In genomic region chr10:11116817-11117216, GRCh38 we compare ENCODE assay signal across 16 cellular contexts.
DNase-seq lines count a peak whose midpoint lies in the region; ATAC-seq and TF ChIP-seq lines count a peak whose summit lies in the region.
"Had no signal": no experiment of that assay in that cellular context is flagged by ENCODE, and none has a peak within 500 bp of the region (broad histone marks: within the 10 kb centered on the region; RNA-seq: fewer than 3 reads in every experiment).

No MANE protein-coding gene starts in this region.

- H3K27me3 ChIP-seq in heart left ventricle: no peaks in the 10 kb centered on the region
- no peaks in the 10 kb centered on the region for H3K27me3 ChIP-seq in psoas muscle (ENCODE audit: insufficient read depth in 3 of 3, low read length in 2 of 3)
- no peaks in the 10 kb centered on the region for H3K27me3 ChIP-seq in transverse colon
- H3K27me3 ChIP-seq: BLaER1 treated with 17β-estradiol and CSF1 and Interleukin-3, amounts not matched to agents 10 nM and 100 nM had no signal

- H3K36me3 ChIP-seq in heart left ventricle: no peaks in the 10 kb centered on the region
- no peaks in the 10 kb centered on the region for H3K36me3 ChIP-seq in psoas muscle (ENCODE audit: insufficient read depth in 1 of 2, low read depth in 1 of 2)
- H3K36me3 ChIP-seq in transverse colon: no peaks in the 10 kb centered on the region
- H3K36me3 ChIP-seq: BLaER1 treated with 17β-estradiol and CSF1 and Interleukin-3, amounts not matched to agents 10 nM and 100 nM; HAP-1 had no signal

- 47 to 65% (median 55%) methylated on average over 6 of the region's 6 CpGs for WGBS in heart left ventricle, 4 donors
- WGBS in psoas muscle, 3 donors: 67 to 75% (median 69%) methylated on average over 6 of the region's 6 CpGs
- WGBS in transverse colon (ENCODE audit: low coverage in 1 of 2), 2 donors: 76 to 88% methylated on average over 5 to 6 of the region's 6 CpGs

- ATAC-seq in heart left ventricle: peak in 1 of 4 donors; percentile 31
- peak; percentile 55 for ATAC-seq in left ventricle myocardium superior
- peak in 3 of 4 donors; percentile 15 to 43 (median 20) for ATAC-seq in psoas muscle
- ATAC-seq in GM21825 (IDR thresholded peaks at IDR 0.05; ENCODE audit: unreplicated experiment): no peak
- ATAC-seq: CD8-positive, alpha-beta T cell; HepG2 had no signal

- TF ChIP-seq CTCF in heart left ventricle (IDR thresholded peaks at IDR 0.05) (no peak), psoas muscle (IDR thresholded peaks at IDR 0.05) (no peak), transverse colon (IDR thresholded peaks at IDR 0.05) (no peak)

- peak overlapping the region; percentile 19 to 81 (median 55) for H3K27ac ChIP-seq in heart left ventricle
- no peak overlapping the region for H3K27ac ChIP-seq in psoas muscle
- H3K27ac ChIP-seq in transverse colon: no peak overlapping the region
- H3K27ac ChIP-seq: BLaER1 treated with 17β-estradiol and CSF1 and Interleukin-3, amounts not matched to agents 10 nM and 100 nM; GM23248 had no signal

- in situ Hi-C loops in transverse colon (cut with MboI; ENCODE audit: low pct_ligation_motif_present in 1 of 4, low pct_unique_long_range_greater_than_20kb in 1 of 4, low sequenced_read_pairs in 3 of 4): no loop called here

- DNase-seq in heart left ventricle: no peak
- DNase-seq in cardiac septum (ENCODE audit: low spot score): no peak
- DNase-seq in left ventricle myocardium superior: no peak
- DNase-seq in psoas muscle: no peak
- DNase-seq in NCI-H1105 treated with DMSO at 0.1 percent for 48 hours (lab: John Stamatoyannopoulos, UW): no peak
- DNase-seq in transverse colon: no peak
- DNase-seq: Calu3; CD8-positive, alpha-beta T cell; DMS53; DND-41; EL; GM23248 had no signal

- no peak for TF ChIP-seq POLR2A in heart left ventricle (IDR thresholded peaks at IDR 0.05)
- no peak for TF ChIP-seq POLR2A in transverse colon (IDR thresholded peaks at IDR 0.05)

- H3K4me3 ChIP-seq in heart left ventricle (no peak overlapping the region), psoas muscle (no peak overlapping the region), transverse colon (no peak overlapping the region)
- H3K4me3 ChIP-seq: BLaER1 treated with 17β-estradiol and CSF1 and Interleukin-3, amounts not matched to agents 10 nM and 100 nM; GM23248; HAP-1 had no signal

- intact Hi-C loops in heart left ventricle (cut with DNase I): loop anchor here in 2 of 10 donors (10.0 kb wide), 3 partner anchors 48 to 358 kb away; no protein-coding TSS in a partner anchor
- intact Hi-C loops in cardiac septum (cut with DNase I): loop anchor here (5.0 kb wide), 1 partner anchor 45 kb away; no protein-coding TSS in a partner anchor
- intact Hi-C loops in left ventricle myocardium superior (cut with micrococcal nuclease): no loop called here
- intact Hi-C loops in psoas muscle (cut with DNase I): no loop called here
- intact Hi-C loops in transverse colon (cut with DNase I; ENCODE audit: low total_unique reads): no loop called here

- no peak for TF ChIP-seq EP300 in transverse colon (IDR thresholded peaks at IDR 0.05; ENCODE audit: low read depth)

- peaks cover 0 to 81% (median 31%) of the 10 kb centered on the region in 12 donors for H3K4me1 ChIP-seq in heart left ventricle
- peaks cover 41% of the 10 kb centered on the region for H3K4me1 ChIP-seq in psoas muscle
- H3K4me1 ChIP-seq in transverse colon: peaks cover 0 to 6% (median 0%) of the 10 kb centered on the region in 4 donors
- H3K4me1 ChIP-seq: HAP-1 had no signal

- H3K9me3 ChIP-seq in heart left ventricle (no peaks in the 10 kb centered on the region), psoas muscle (no peaks in the 10 kb centered on the region), transverse colon (no peaks in the 10 kb centered on the region)
- H3K9me3 ChIP-seq: BLaER1 treated with 17β-estradiol and CSF1 and Interleukin-3, amounts not matched to agents 10 nM and 100 nM; HAP-1 had no signal

Comparison
In these comparisons a context has a peak if more than half of its experiments do, and no peak if none do; other contexts are left out.
1. H3K27ac ChIP-seq: peak in heart left ventricle (12 of 12); none in psoas muscle (single experiment) and transverse colon (0 of 4).